ENCODE assay signal across 1 cellular context in genomic region chr5:35339006-35339405, GRCh38.
TF ChIP-seq lines count a peak whose summit lies in the region.

No MANE protein-coding gene starts in this region.

TF ChIP-seq in GM23338, 12 proteins besides CTCF, POLR2A, EP300 and RAD21:
- TF ChIP-seq, protein P1, sequence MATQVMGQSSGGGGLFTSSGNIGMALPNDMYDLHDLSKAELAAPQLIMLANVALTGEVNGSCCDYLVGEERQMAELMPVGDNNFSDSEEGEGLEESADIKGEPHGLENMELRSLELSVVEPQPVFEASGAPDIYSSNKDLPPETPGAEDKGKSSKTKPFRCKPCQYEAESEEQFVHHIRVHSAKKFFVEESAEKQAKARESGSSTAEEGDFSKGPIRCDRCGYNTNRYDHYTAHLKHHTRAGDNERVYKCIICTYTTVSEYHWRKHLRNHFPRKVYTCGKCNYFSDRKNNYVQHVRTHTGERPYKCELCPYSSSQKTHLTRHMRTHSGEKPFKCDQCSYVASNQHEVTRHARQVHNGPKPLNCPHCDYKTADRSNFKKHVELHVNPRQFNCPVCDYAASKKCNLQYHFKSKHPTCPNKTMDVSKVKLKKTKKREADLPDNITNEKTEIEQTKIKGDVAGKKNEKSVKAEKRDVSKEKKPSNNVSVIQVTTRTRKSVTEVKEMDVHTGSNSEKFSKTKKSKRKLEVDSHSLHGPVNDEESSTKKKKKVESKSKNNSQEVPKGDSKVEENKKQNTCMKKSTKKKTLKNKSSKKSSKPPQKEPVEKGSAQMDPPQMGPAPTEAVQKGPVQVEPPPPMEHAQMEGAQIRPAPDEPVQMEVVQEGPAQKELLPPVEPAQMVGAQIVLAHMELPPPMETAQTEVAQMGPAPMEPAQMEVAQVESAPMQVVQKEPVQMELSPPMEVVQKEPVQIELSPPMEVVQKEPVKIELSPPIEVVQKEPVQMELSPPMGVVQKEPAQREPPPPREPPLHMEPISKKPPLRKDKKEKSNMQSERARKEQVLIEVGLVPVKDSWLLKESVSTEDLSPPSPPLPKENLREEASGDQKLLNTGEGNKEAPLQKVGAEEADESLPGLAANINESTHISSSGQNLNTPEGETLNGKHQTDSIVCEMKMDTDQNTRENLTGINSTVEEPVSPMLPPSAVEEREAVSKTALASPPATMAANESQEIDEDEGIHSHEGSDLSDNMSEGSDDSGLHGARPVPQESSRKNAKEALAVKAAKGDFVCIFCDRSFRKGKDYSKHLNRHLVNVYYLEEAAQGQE (IDR thresholded peaks at IDR 0.05; ENCODE audit: unreplicated experiment): no peak
- TF ChIP-seq ZNF114 (CRISPR knock-in tag; IDR thresholded peaks at IDR 0.05) (no peak), NANOG (IDR thresholded peaks at IDR 0.05; ENCODE audit: borderline replicate concordance) (no peak), ZNF462 (CRISPR knock-in tag; IDR thresholded peaks at IDR 0.05) (no peak)
